In the genomic region with DNA sequence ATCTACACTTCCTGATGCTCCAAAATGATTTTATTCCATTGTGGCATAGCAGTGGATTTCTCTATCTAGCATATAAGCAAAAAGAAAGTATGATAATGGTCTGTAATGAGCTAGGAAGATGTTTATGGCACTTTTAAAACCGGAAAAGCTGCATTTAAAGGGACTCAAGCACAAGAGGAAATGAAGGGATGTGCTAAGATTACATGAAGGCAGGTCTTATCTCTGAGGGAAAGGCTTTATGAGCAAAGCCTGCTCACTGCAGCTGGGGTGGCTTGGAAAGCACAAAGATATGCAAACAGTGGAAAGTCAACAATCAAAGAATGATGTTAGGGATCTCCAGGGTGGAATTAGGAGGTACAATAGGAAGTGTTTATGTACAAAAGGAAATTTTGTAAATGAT, we compare ENCODE assay signal across 10 cellular contexts.
DNase-seq lines count a peak whose midpoint lies in the region; ATAC-seq and TF ChIP-seq lines count a peak whose summit lies in the region.
"Had no signal": no experiment of that assay in that cellular context is flagged by ENCODE, and none has a peak within 500 bp of the region (broad histone marks: within the 10 kb centered on the region; RNA-seq: fewer than 3 reads in every experiment).

No MANE protein-coding gene starts in this region.

- 0 out of 2 replicates have a peak overlapping the region, but pooled peaks have one; percentile 27 for H3K14ac ChIP-seq in IMR-90 (replicated peaks; ENCODE audit: low read depth, low read length)

- TF ChIP-seq POLR2A in IMR-90 (IDR thresholded peaks at IDR 0.05; ENCODE audit: low read depth, low read length), result no peak

- H3K27ac ChIP-seq in IMR-90 (ENCODE audit: insufficient read depth, low read length) (no peak overlapping the region), SJSA1 (peak overlapping the region; percentile 58)
- H3K27ac ChIP-seq: BLaER1 had no signal

- intact Hi-C loops in IMR-90 (cut with micrococcal nuclease), result no loop called here

- H3K79me1 ChIP-seq in IMR-90 (ENCODE audit: low read depth in 1 of 2, low read length in 2 of 2), result no peaks in the 10 kb centered on the region

- peak overlapping the region; percentile 33; the same call in 1 of the 2 replicates for H3K23ac ChIP-seq in IMR-90 (ENCODE audit: low read depth, low read length)

- no peaks in the 10 kb centered on the region for H4K20me1 ChIP-seq in IMR-90 (ENCODE audit: insufficient read depth, low read length)
- H4K20me1 ChIP-seq: BLaER1 had no signal

- peak overlapping the region; percentile 60 for H2BK120ac ChIP-seq in IMR-90 (ENCODE audit: low read depth, low read length)

- peak overlapping the region; percentile 39; the same call in 1 of the 2 replicates for H3K18ac ChIP-seq in IMR-90 (ENCODE audit: low read depth, low read length)

- no peaks in the 10 kb centered on the region for H3K36me3 ChIP-seq in IMR-90 (ENCODE audit: control insufficient read depth, insufficient read depth, low read length)
- no peaks in the 10 kb centered on the region for H3K36me3 ChIP-seq in SJSA1
- H3K36me3 ChIP-seq: BLaER1 had no signal

- peak overlapping the region; percentile 41 to 76 for H4K8ac ChIP-seq in IMR-90 (ENCODE audit: low read depth in 2 of 2, low read length in 2 of 2)

- peak overlapping the region; percentile 37; the same call in 1 of the 2 replicates for H4K5ac ChIP-seq in IMR-90 (ENCODE audit: low read depth, low read length)

- H3K4me1 ChIP-seq in IMR-90 (ENCODE audit: control insufficient read depth, insufficient read depth, low read length) (peaks cover 1% of the 10 kb centered on the region; the same call in 1 of the 2 replicates), SJSA1 (replicated peaks) (peaks cover 14% of the 10 kb centered on the region)

- ATAC-seq in IMR-90 (ENCODE audit: low read depth) (peak; percentile 92), GM21390 (IDR thresholded peaks at IDR 0.05; ENCODE audit: unreplicated experiment) (no peak)

- H2AFZ ChIP-seq in IMR-90 (replicated peaks; ENCODE audit: low read length, poor library complexity), result no peak overlapping the region

- CTCF ChIA-PET in IMR-90 (lab: Yijun Ruan, JAX), result no interaction called here

- WGBS in IMR-90 (ENCODE audit: extremely low coverage in 2 of 2, insufficient read length in 1 of 2), 2 experiments, result 0% methylated on average over 1 of the region's 1 CpG; no CpG with 5 or more reads in 1 of the 2 experiments

- H3K4ac ChIP-seq in IMR-90 (ENCODE audit: low read depth, low read length), result peak overlapping the region; percentile 52; the same call in 1 of the 2 replicates

- no peak overlapping the region for H2AK9ac ChIP-seq in IMR-90 (replicated peaks; ENCODE audit: low read depth, low read length, poor library complexity)

- no peak for TF ChIP-seq CTCF in AG10803 (conservative IDR thresholded peaks at IDR 0.05; ENCODE audit: low read length)
- no peak for TF ChIP-seq CTCF in IMR-90 (conservative IDR thresholded peaks at IDR 0.05; ENCODE audit: low read depth, low read length)

- peak overlapping the region; percentile 39 for H4K91ac ChIP-seq in IMR-90 (ENCODE audit: insufficient read depth, low read depth, low read length)

- H2BK20ac ChIP-seq in IMR-90 (ENCODE audit: low read depth, low read length), result peak overlapping the region; percentile 82; the same call in 1 of the 2 replicates

- POLR2A ChIA-PET in IMR-90 (lab: Charles Lee; ENCODE audit: unreplicated experiment), result no interaction called here

- no peak overlapping the region for H2AK5ac ChIP-seq in IMR-90 (ENCODE audit: low read depth, low read length)

- H3K4me3 ChIP-seq in AG10803 (ENCODE audit: low read length) (no peak overlapping the region), IMR-90 (ENCODE audit: insufficient read depth, low read depth, low read length) (no peak overlapping the region), SJSA1 (no peak overlapping the region)
- H3K4me3 ChIP-seq: BLaER1 had no signal

- peak; percentile 17 for DNase-seq in AG10803 (ENCODE audit: low read depth)
- peak; percentile 85 for DNase-seq in IMR-90
- DNase-seq in SJSA1 (ENCODE audit: low read depth in 1 of 2, low spot score in 2 of 2), result peak in 1 of 2 experiments; percentile 28
- peak; percentile 18 for DNase-seq in iPS-NIHi11 (ENCODE audit: low spot score)
- no peak for DNase-seq in C1 segment of cervical spinal cord (lab: John Stamatoyannopoulos, UW)
- DNase-seq in activated effector memory CD4-positive, alpha-beta T cell treated with Interleukin-2 at 50 U/mL for 16 hours, result no peak
- no peak for DNase-seq in germinal center (ENCODE audit: low spot score)
- DNase-seq: activated CD4-positive, alpha-beta memory T cell treated with anti-CD3 and anti-CD28 coated beads, Interleukin-2, amount 10 ng/mL, durations not matched to agents 7 days and 5 days had no signal

- H2BK15ac ChIP-seq in IMR-90 (ENCODE audit: low read depth, low read length), result 0 out of 3 replicates have a peak overlapping the region, but pooled peaks have one; percentile 33

- H3K9me1 ChIP-seq in IMR-90 (ENCODE audit: insufficient read depth, low read length), result no peaks in the 10 kb centered on the region

- H2BK5ac ChIP-seq in IMR-90 (ENCODE audit: low read depth, low read length, poor library complexity, severe bottlenecking), result peak overlapping the region; percentile 82

- no peaks in the 10 kb centered on the region for H3K27me3 ChIP-seq in IMR-90 (ENCODE audit: control insufficient read depth, insufficient read depth, low read length)
- H3K27me3 ChIP-seq in SJSA1 (replicated peaks), result no peaks in the 10 kb centered on the region
- H3K27me3 ChIP-seq: BLaER1 had no signal

- dilution Hi-C loops in IMR-90 (cut with HindIII; ENCODE audit: low sequenced_read_pairs, unreplicated experiment), result no loop called here

- H3K9me3 ChIP-seq in IMR-90 (ENCODE audit: control insufficient read depth, insufficient read depth, low read length) (no peaks in the 10 kb centered on the region), SJSA1 (replicated peaks) (no peaks in the 10 kb centered on the region)
- H3K9me3 ChIP-seq: BLaER1 had no signal

- H3K9ac ChIP-seq in IMR-90 (ENCODE audit: low read depth, low read length), result no peak overlapping the region
- H3K9ac ChIP-seq: BLaER1 had no signal

- in situ Hi-C loops in IMR-90 (cut with MboI; ENCODE audit: low sequenced_read_pairs), result no loop called here

- no peak for TF ChIP-seq RAD21 in IMR-90 (IDR thresholded peaks at IDR 0.05; ENCODE audit: low read length)

- H3K56ac ChIP-seq in IMR-90 (ENCODE audit: extremely low read depth, insufficient read depth, low read length), result no peak overlapping the region

- BruUV-seq in IMR-90 (replicated peaks; lab: Mats Ljungman, UMichigan), result no TSS peak

- H3K4me2 ChIP-seq in IMR-90 (ENCODE audit: low read depth, low read length), result peak overlapping the region; percentile 63; the same call in 1 of the 2 replicates

TF ChIP-seq in IMR-90, 13 proteins besides CTCF, POLR2A, EP300 and RAD21:
- no peak for TF ChIP-seq BHLHE40 (IDR thresholded peaks at IDR 0.05; ENCODE audit: low read depth, low read length)
- no peak for TF ChIP-seq CEBPB (IDR thresholded peaks at IDR 0.05; ENCODE audit: low read depth, low read length)
- TF ChIP-seq CHD1 (IDR thresholded peaks at IDR 0.05; ENCODE audit: low read depth, low read length), result no peak
- TF ChIP-seq NFE2L2 (IDR thresholded peaks at IDR 0.05; ENCODE audit: low read depth, low read length), result no peak
- no peak for TF ChIP-seq FOS (IDR thresholded peaks at IDR 0.05; ENCODE audit: low read depth, low read length)
- TF ChIP-seq, protein P1, sequence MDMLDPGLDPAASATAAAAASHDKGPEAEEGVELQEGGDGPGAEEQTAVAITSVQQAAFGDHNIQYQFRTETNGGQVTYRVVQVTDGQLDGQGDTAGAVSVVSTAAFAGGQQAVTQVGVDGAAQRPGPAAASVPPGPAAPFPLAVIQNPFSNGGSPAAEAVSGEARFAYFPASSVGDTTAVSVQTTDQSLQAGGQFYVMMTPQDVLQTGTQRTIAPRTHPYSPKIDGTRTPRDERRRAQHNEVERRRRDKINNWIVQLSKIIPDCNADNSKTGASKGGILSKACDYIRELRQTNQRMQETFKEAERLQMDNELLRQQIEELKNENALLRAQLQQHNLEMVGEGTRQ (IDR thresholded peaks at IDR 0.05; ENCODE audit: low read depth, low read length), result no peak
- TF ChIP-seq MAFK (IDR thresholded peaks at IDR 0.05; ENCODE audit: low read depth, low read length), result no peak
- no peak for TF ChIP-seq MAZ (IDR thresholded peaks at IDR 0.05; ENCODE audit: borderline replicate concordance, low read depth, low read length)
- TF ChIP-seq RFX5 (IDR thresholded peaks at IDR 0.05; ENCODE audit: low read depth, low read length), result no peak
- TF ChIP-seq ELK1 (IDR thresholded peaks at IDR 0.05; ENCODE audit: borderline replicate concordance, low read depth, low read length), result no peak
- TF ChIP-seq RCOR1 (IDR thresholded peaks at IDR 0.05; ENCODE audit: insufficient replicate concordance, low read length), result no peak
- no peak for TF ChIP-seq SMC3 (IDR thresholded peaks at IDR 0.05; ENCODE audit: low read depth, low read length)
- no peak for TF ChIP-seq MXI1 (IDR thresholded peaks at IDR 0.05; ENCODE audit: borderline replicate concordance, low read depth, low read length)

Comparison
In these comparisons a context has a peak if more than half of its experiments do, and no peak if none do; other contexts are left out.
1. DNase-seq: peak in AG10803 (single experiment), IMR-90 (single experiment) and iPS-NIHi11 (single experiment); none in C1 segment of cervical spinal cord (0 of 14), activated effector memory CD4-positive, alpha-beta T cell treated with Interleukin-2 at 50 U/mL for 16 hours (single experiment) and germinal center (single experiment).